ENCODE assay signal across 1 cellular context in genomic region chr19:49128545-49129237, GRCh38.
TF ChIP-seq lines count a peak whose summit lies in the region.

No MANE protein-coding gene starts in this region.

TF ChIP-seq in K562, 482 proteins besides CTCF, POLR2A, EP300 and RAD21 (continued from another document):
- TF ChIP-seq PML (IDR thresholded peaks at IDR 0.05; ENCODE audit: low read length) (no peak), ETS1 (conservative IDR thresholded peaks at IDR 0.05; ENCODE audit: control insufficient read depth, low read depth, low read length) (0 out of 2 replicates have a peak, but pooled peaks have one; percentile 7), MXI1 (IDR thresholded peaks at IDR 0.05; ENCODE audit: low read depth, low read length) (no peak), ZBTB26 (CRISPR knock-in tag; IDR thresholded peaks at IDR 0.05) (0 out of 2 replicates have a peak, but pooled peaks have one; percentile 12), EP400 (IDR thresholded peaks at IDR 0.05) (0 out of 2 replicates have a peak, but pooled peaks have one; percentile 33), ZNF384 (IDR thresholded peaks at IDR 0.05; ENCODE audit: low read depth, low read length) (no peak), FIP1L1 (IDR thresholded peaks at IDR 0.05; ENCODE audit: low read depth, low read length, poor library complexity, severe bottlenecking) (no peak), NCOA1 (IDR thresholded peaks at IDR 0.05; ENCODE audit: low read depth) (no peak), MEF2D (tag; conservative IDR thresholded peaks at IDR 0.05; ENCODE audit: low read depth) (no peak), DLX4 (CRISPR knock-in tag; IDR thresholded peaks at IDR 0.05) (no peak), TOE1 (IDR thresholded peaks at IDR 0.05; ENCODE audit: borderline replicate concordance) (0 out of 2 replicates have a peak, but pooled peaks have one; percentile 7), TOE1 (CRISPR knock-in tag; IDR thresholded peaks at IDR 0.05; ENCODE audit: borderline replicate concordance, low read depth) (no peak), GABPB2 (CRISPR knock-in tag; conservative IDR thresholded peaks at IDR 0.05) (no peak), GTF3C2 (IDR thresholded peaks at IDR 0.05; ENCODE audit: borderline replicate concordance, extremely low read depth, insufficient read length) (no peak), MCM3 (IDR thresholded peaks at IDR 0.05) (no peak), ZNF77 (CRISPR knock-in tag; IDR thresholded peaks at IDR 0.05) (no peak), CBX5 (IDR thresholded peaks at IDR 0.05; ENCODE audit: borderline replicate concordance, low read depth) (no peak), E2F4 (CRISPR knock-in tag; IDR thresholded peaks at IDR 0.05; ENCODE audit: low read depth) (no peak), EWSR1 (IDR thresholded peaks at IDR 0.05; ENCODE audit: borderline replicate concordance, low read depth, partially characterized antibody) (no peak), POLR2B (IDR thresholded peaks at IDR 0.05; ENCODE audit: low read depth, partially characterized antibody) (peak; percentile 79), ESRRB (CRISPR knock-in tag; IDR thresholded peaks at IDR 0.05; ENCODE audit: borderline replicate concordance) (no peak), SAP30 (IDR thresholded peaks at IDR 0.05; ENCODE audit: borderline replicate concordance, insufficient read depth, low read depth, low read length, poor library complexity, severe bottlenecking) (peak; percentile 4), NFRKB (IDR thresholded peaks at IDR 0.05; ENCODE audit: low read depth) (peak; percentile 34; the same call in 1 of the 2 replicates), MYC (IDR thresholded peaks at IDR 0.05; ENCODE audit: low read depth, low read length) (no peak), MYC (CRISPR knock-in tag; IDR thresholded peaks at IDR 0.05; ENCODE audit: borderline replicate concordance, low read depth) (no peak), HLTF (IDR thresholded peaks at IDR 0.05) (peak; percentile 64; the same call in 1 of the 2 replicates), SMAD2 (IDR thresholded peaks at IDR 0.05; ENCODE audit: low read depth, low read length) (no peak), SUPT5H (IDR thresholded peaks at IDR 0.05) (peak; percentile 64), DIDO1 (tag; IDR thresholded peaks at IDR 0.05; ENCODE audit: low read depth) (no peak), HNRNPH1 (optimal IDR thresholded peaks at IDR 0.05; ENCODE audit: low read depth, low read length) (no peak), STAT5A (IDR thresholded peaks at IDR 0.05; ENCODE audit: borderline replicate concordance, low read length) (no peak), HDAC1 (IDR thresholded peaks at IDR 0.05) (peak in 1 of 2 experiments; percentile 80; a peak in 1 of 4 replicates), CBFA2T2 (conservative IDR thresholded peaks at IDR 0.05) (0 out of 2 replicates have a peak, but pooled peaks have one; percentile 3), ZNF274 (IDR thresholded peaks at IDR 0.05; ENCODE audit: borderline replicate concordance, low read depth, low read length) (no peak), SP2 (IDR thresholded peaks at IDR 0.05; ENCODE audit: extremely low read depth, low read depth, low read length, poor library complexity, severe bottlenecking) (no peak), PHF21A (IDR thresholded peaks at IDR 0.05; ENCODE audit: borderline replicate concordance, low read depth) (peak; percentile 79; the same call in 1 of the 2 replicates), CHD1 (IDR thresholded peaks at IDR 0.05; ENCODE audit: low read length) (no peak), AFF1 (IDR thresholded peaks at IDR 0.05; ENCODE audit: low read depth in 1 of 2, partially characterized antibody in 2 of 2) (peak in 1 of 2 experiments; percentile 1), FOXP1 (CRISPR knock-in tag; IDR thresholded peaks at IDR 0.05) (0 out of 2 replicates have a peak, but pooled peaks have one; percentile 67), FOXK2 (conservative IDR thresholded peaks at IDR 0.05 in 1 of 2, IDR thresholded peaks at IDR 0.05 in 1 of 2; ENCODE audit: low read depth in 2 of 2) (no peak), PKNOX1 (IDR thresholded peaks at IDR 0.05) (peak; percentile 90), THRB (CRISPR knock-in tag; conservative IDR thresholded peaks at IDR 0.05) (0 out of 2 replicates have a peak, but pooled peaks have one; percentile 23), HMG20A (CRISPR knock-in tag; conservative IDR thresholded peaks at IDR 0.05) (no peak), OTX1 (CRISPR knock-in tag; IDR thresholded peaks at IDR 0.05) (0 out of 2 replicates have a peak, but pooled peaks have one; percentile 17), ZNF449 (CRISPR knock-in tag; IDR thresholded peaks at IDR 0.05) (no peak), PHB2 (IDR thresholded peaks at IDR 0.05; ENCODE audit: low read depth) (0 out of 2 replicates have a peak, but pooled peaks have one; percentile 32), EZH2 (IDR thresholded peaks at IDR 0.05; ENCODE audit: borderline replicate concordance, low read depth, low read length) (no peak), ZNF431 (CRISPR knock-in tag; IDR thresholded peaks at IDR 0.05) (no peak), ZBTB1 (CRISPR knock-in tag; IDR thresholded peaks at IDR 0.05; ENCODE audit: borderline replicate concordance, low read depth) (no peak), C11orf30 (IDR thresholded peaks at IDR 0.05; ENCODE audit: low read depth) (no peak)
